9 cellular contexts compared by ENCODE assay signal in genomic region chr6:49462071-49462470, GRCh38. TPM values are rescaled to one million over a fixed set of nuclear protein-coding genes. Genes with fewer than 3 reads are reported as not detected.
DNase-seq lines count a peak whose midpoint lies in the region; ATAC-seq and TF ChIP-seq lines count a peak whose summit lies in the region.
"Had no signal": no experiment of that assay in that cellular context is flagged by ENCODE, and none has a peak within 500 bp of the region (broad histone marks: within the 10 kb centered on the region; RNA-seq: fewer than 3 reads in every experiment).

No MANE protein-coding gene starts in this region.

- CTCF ChIA-PET in T-cell (lab: Charles Lee) = interaction anchor here in 1 of 2 donors (1.2 kb wide), 1 partner anchor 9 kb away, joined by 3 read pairs; no protein-coding TSS in a partner anchor

- ATAC-seq in T-cell (replicated peaks in 1 of 4) = no peak
- ATAC-seq in foreskin keratinocyte = no peak
- ATAC-seq in GM21619 (IDR thresholded peaks at IDR 0.05; ENCODE audit: unreplicated experiment) = no peak
- no peak for ATAC-seq in HG03460 (IDR thresholded peaks at IDR 0.05; ENCODE audit: unreplicated experiment)
- ATAC-seq in GM21737 (IDR thresholded peaks at IDR 0.05; ENCODE audit: unreplicated experiment) = no peak

- H3K4me3 Mint-ChIP-seq in T-cell = peak overlapping the region; percentile 92 to 93 (median 93)

- POLR2A ChIA-PET in T-cell (lab: Charles Lee) = no interaction called here

- H3K4me3 ChIP-seq in H7 (ENCODE audit: insufficient read depth, low read depth, low read length) (peak overlapping the region; percentile 65; the same call in 1 of the 2 replicates), skin epidermis (peak overlapping the region in 6 of 7 experiments; percentile 60 to 81 (median 76))

- H3K9me3 Mint-ChIP-seq in T-cell = no peaks in the 10 kb centered on the region

- peaks cover 52 to 70% (median 60%) of the 10 kb centered on the region in 3 donors for H3K4me1 Mint-ChIP-seq in T-cell

- H3K27ac Mint-ChIP-seq in T-cell = peak overlapping the region; percentile 59 to 94

- DNase-seq in H7 = no peak
- DNase-seq in T-cell = no peak
- DNase-seq in foreskin keratinocyte = no peak
- DNase-seq in NCI-H526 (lab: John Stamatoyannopoulos, UW) = no peak

- TF ChIP-seq CTCF in foreskin keratinocyte (conservative IDR thresholded peaks at IDR 0.05) = no peak

- peak overlapping the region; percentile 87 for H3K27ac ChIP-seq in foreskin keratinocyte
- H3K27ac ChIP-seq in skin epidermis = peak overlapping the region in 7 of 21 experiments; percentile 80 to 95 (median 89)

- no peaks in the 10 kb centered on the region for H3K27me3 Mint-ChIP-seq in T-cell

- H3K4me1 ChIP-seq in foreskin keratinocyte = peaks cover 5% of the 10 kb centered on the region

- peaks cover 14% of the 10 kb centered on the region for H3K36me3 Mint-ChIP-seq in T-cell

- H3K36me3 ChIP-seq in H7 (replicated peaks; ENCODE audit: control insufficient read depth, insufficient read depth, low read length) = no peaks in the 10 kb centered on the region

- H3K27me3 ChIP-seq in H7 (ENCODE audit: control insufficient read depth, insufficient read depth, low read length) = no peaks in the 10 kb centered on the region
- H3K27me3 ChIP-seq in foreskin keratinocyte = no peaks in the 10 kb centered on the region

RNA-seq across cellular contexts. Expression of gene MMUT, which starts 1.0 kb away (rescaled TPM):
- total RNA-seq in H7 (2014; rRNA removed; shearing (Covaris generic)) = 12.5 and 15.0 TPM in 2 replicates
- 10 to 100 TPM in 3 of 5 donors, 1 to 10 TPM in 2; 6.4 to 14.0 (median 10.5) TPM for total RNA-seq in T-cell
- 13.7 and 16.2 TPM in 2 replicates for total RNA-seq in foreskin keratinocyte
- 6.2 and 8.6 TPM in 2 replicates for polyA plus RNA-seq in foreskin keratinocyte

RNA-seq across cellular contexts. Expression of gene CENPQ, which starts 1.1 kb away (rescaled TPM):
- total RNA-seq in H7 (2014; rRNA removed; shearing (Covaris generic)) = 16.5 and 28.6 TPM in 2 replicates
- total RNA-seq in T-cell (1 to 10 TPM; 1.5 to 4.4 (median 3.8) TPM), foreskin keratinocyte (12.2 and 17.4 TPM in 2 replicates)
- 8.9 and 11.3 TPM in 2 replicates for polyA plus RNA-seq in foreskin keratinocyte

RNA-seq across cellular contexts. Expression of gene GLYATL3, which starts 37.7 kb away (rescaled TPM):
- total RNA-seq in H7 (2014; rRNA removed; shearing (Covaris generic)) = not detected in 2 replicates
- total RNA-seq in T-cell (not detected), foreskin keratinocyte (not detected in 2 replicates)
- not detected in 2 replicates for polyA plus RNA-seq in foreskin keratinocyte
- total RNA-seq: sciatic nerve had no signal
